In the genomic region with DNA sequence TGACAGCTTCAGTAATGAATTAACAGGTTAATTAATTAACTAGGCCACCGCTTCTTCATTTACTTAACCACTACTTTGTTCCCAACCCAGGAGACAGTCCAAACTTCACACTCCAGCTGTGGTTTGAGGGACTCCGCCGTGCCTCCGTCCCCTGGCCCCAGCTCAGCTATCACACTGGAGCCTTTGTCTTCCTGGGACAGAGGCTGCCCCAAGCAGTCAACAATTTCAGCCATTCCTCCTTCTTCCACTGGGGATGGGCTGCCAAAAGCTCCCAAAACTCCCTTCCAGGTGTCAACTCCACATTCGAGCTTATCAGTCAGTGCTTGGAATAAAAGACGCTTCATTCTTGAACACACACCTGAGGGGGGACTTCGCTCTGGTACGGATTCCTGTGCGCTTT, we compare ENCODE assay signal across 27 cellular contexts.
DNase-seq lines count a peak whose midpoint lies in the region; ATAC-seq, FAIRE-seq and TF ChIP-seq lines count a peak whose summit lies in the region.
"Had no signal": no experiment of that assay in that cellular context is flagged by ENCODE, and none has a peak within 500 bp of the region (broad histone marks: within the 10 kb centered on the region; RNA-seq: fewer than 3 reads in every experiment).

No MANE protein-coding gene starts in this region.

- no TSS peak for BruUV-seq in OCI-LY7 (replicated peaks; lab: Mats Ljungman, UMichigan)

- no peaks in the 10 kb centered on the region for H3K9me1 ChIP-seq in keratinocyte (ENCODE audit: control insufficient read depth, extremely low read depth, insufficient read depth, low read length)

- no peaks in the 10 kb centered on the region for H3K9me3 Mint-ChIP-seq in GM23338
- H3K9me3 Mint-ChIP-seq: natural killer cell treated with Interleukin-12 subunit alpha and Interleukin-12 subunit beta and Interleukin-15 and Interleukin-18, amount 100 ng/mL, for 72 hours had no signal

- H3K9me3 ChIP-seq in body of pancreas = no peaks in the 10 kb centered on the region
- H3K9me3 ChIP-seq in keratinocyte (ENCODE audit: control insufficient read depth, low read depth, low read length) = no peaks in the 10 kb centered on the region
- H3K9me3 ChIP-seq in OCI-LY7 (ENCODE audit: low read length) = no peaks in the 10 kb centered on the region
- H3K9me3 ChIP-seq: lower lobe of right lung, mucosa of descending colon, ovary, SJCRH30, tibial nerve had no signal

- H2AFZ ChIP-seq in GM23338 (no peak overlapping the region), keratinocyte (ENCODE audit: control insufficient read depth, low read length) (no peak overlapping the region), OCI-LY7 (ENCODE audit: low read length) (no peak overlapping the region)

- peaks cover 71% of the 10 kb centered on the region for H3K4me1 Mint-ChIP-seq in GM23338
- H3K4me1 Mint-ChIP-seq: B cell, T-cell had no signal

- H3K27ac Mint-ChIP-seq in GM23338 = no peak overlapping the region
- H3K27ac Mint-ChIP-seq: B cell; natural killer cell treated with Interleukin-12 subunit alpha and Interleukin-12 subunit beta and Interleukin-15 and Interleukin-18, amount 100 ng/mL, for 72 hours; T-cell had no signal

- H3K4me2 ChIP-seq in GM23338 (no peak overlapping the region), keratinocyte (ENCODE audit: control insufficient read depth, extremely low read depth, insufficient read depth, low read depth, low read length) (peak overlapping the region; percentile 49), OCI-LY7 (ENCODE audit: low read length) (no peak overlapping the region)

- H3K79me2 ChIP-seq in GM23338 (replicated peaks; ENCODE audit: insufficient read depth) (peaks cover 100% of the 10 kb centered on the region), keratinocyte (ENCODE audit: control insufficient read depth, insufficient read depth, low read length) (peaks cover 2% of the 10 kb centered on the region), OCI-LY7 (ENCODE audit: insufficient read depth, low read depth, low read length) (no peaks in the 10 kb centered on the region)

- no peak overlapping the region for H3K4me3 Mint-ChIP-seq in GM23338
- H3K4me3 Mint-ChIP-seq: B cell; natural killer cell treated with Interleukin-12 subunit alpha and Interleukin-12 subunit beta and Interleukin-15 and Interleukin-18, amount 100 ng/mL, for 72 hours; T-cell had no signal

- H3K27ac ChIP-seq in GM23338 (ENCODE audit: low read depth) (no peak overlapping the region), body of pancreas (peak overlapping the region in 3 of 4 donors; percentile 54 to 79 (median 59)), keratinocyte (ENCODE audit: control insufficient read depth, insufficient read depth, low read length) (no peak overlapping the region), OCI-LY7 (ENCODE audit: low read depth, low read length, poor library complexity, severe bottlenecking) (no peak overlapping the region)
- H3K27ac ChIP-seq: cardiac muscle cell, lower lobe of right lung, ovary, SJCRH30, tibial nerve had no signal

- dilution Hi-C loops in keratinocyte (cut with MboI; ENCODE audit: extremely low pct_ligation_motif_present, low sequenced_read_pairs) = no loop called here

- peak; percentile 27 for ATAC-seq in GM23338
- ATAC-seq in body of pancreas = no peak
- ATAC-seq in sciatic nerve = peak; percentile 78
- no peak for ATAC-seq in left lobe of liver
- ATAC-seq: lower lobe of right lung, mucosa of descending colon, T-cell had no signal

- POLR2A ChIA-PET in OCI-LY7 (lab: Charles Lee) = no interaction called here

- CTCF ChIA-PET in OCI-LY7 (lab: Charles Lee; ENCODE audit: unreplicated experiment) = no interaction called here

- TF ChIP-seq POLR2A in body of pancreas (IDR thresholded peaks at IDR 0.05) = no peak

- H3K36me3 ChIP-seq in GM23338 (ENCODE audit: insufficient read depth) (0 out of 2 replicates have a peak, but pooled peaks cover 7% of the 10 kb centered on the region), body of pancreas (replicated peaks in 1 of 2; ENCODE audit: insufficient read depth in 1 of 2, low read depth in 2 of 2) (no peaks in the 10 kb centered on the region), keratinocyte (ENCODE audit: control insufficient read depth in 2 of 2, extremely low read depth in 1 of 2, insufficient read depth in 2 of 2, low read length in 2 of 2) (peaks cover 3 to 4% of the 10 kb centered on the region in 2 experiments), OCI-LY7 (ENCODE audit: insufficient read depth, low read length) (no peaks in the 10 kb centered on the region)
- H3K36me3 ChIP-seq: ovary, SJCRH30, tibial nerve had no signal

- H3K9me2 ChIP-seq in GM23338 (ENCODE audit: insufficient read depth) (0 out of 2 replicates have a peak, but pooled peaks cover 3% of the 10 kb centered on the region), OCI-LY7 (ENCODE audit: insufficient read depth, low read length) (no peaks in the 10 kb centered on the region)

- FAIRE-seq in keratinocyte (lab: Jason Lieb, UNC) = peak; percentile 32

- H3K4me3 ChIP-seq in GM23338 = no peak overlapping the region
- H3K4me3 ChIP-seq in body of pancreas = no peak overlapping the region
- no peak overlapping the region for H3K4me3 ChIP-seq in keratinocyte (ENCODE audit: control insufficient read depth in 2 of 3, extremely low read depth in 1 of 3, insufficient read depth in 2 of 3, low read depth in 1 of 3, low read length in 3 of 3)
- H3K4me3 ChIP-seq in OCI-LY7 (ENCODE audit: low read depth, low read length, poor library complexity, severe bottlenecking) = no peak overlapping the region
- H3K4me3 ChIP-seq: cardiac muscle cell, lower lobe of right lung, mucosa of descending colon, ovary, SJCRH30, tibial nerve had no signal

- 0 out of 2 replicates have a peak, but pooled peaks cover 6% of the 10 kb centered on the region for H3F3A ChIP-seq in GM23338 (replicated peaks; ENCODE audit: low read depth)

- H3K36me3 Mint-ChIP-seq in GM23338 (ENCODE audit: low read depth) = peaks cover 62% of the 10 kb centered on the region
- H3K36me3 Mint-ChIP-seq: natural killer cell treated with Interleukin-12 subunit alpha and Interleukin-12 subunit beta and Interleukin-15 and Interleukin-18, amount 100 ng/mL, for 72 hours; T-cell had no signal

- DNase-seq in GM23338 (ENCODE audit: low spot score) (no peak), body of pancreas (no peak), keratinocyte (ENCODE audit: low read depth, low spot score) (no peak), sciatic nerve (ENCODE audit: low spot score) (no peak), left lobe of liver (ENCODE audit: low spot score) (no peak), OCI-LY7 (ENCODE audit: low spot score) (no peak)
- no peak for DNase-seq in stimulated activated CD4-positive, alpha-beta T cell treated with anti-CD3 and anti-CD28 coated beads, Interleukin-15, amount 100 ng/mL, for 24 hours
- no peak for DNase-seq in activated T-cell treated with anti-CD3 and anti-CD28 coated beads, Interleukin-2, amount 50 U/mL, for 48 hours
- DNase-seq: activated CD4-positive, alpha-beta T cell treated with anti-CD3 and anti-CD28 coated beads, Interleukin-2, amount 50 U/mL, for 4 hours; activated naive CD4-positive, alpha-beta T cell treated with Interleukin-2 at 50 U/mL for 16 hours; DMS153; H7; KBM-7; lower lobe of right lung; MM.1S; mucosa of descending colon; NCI-H1417 treated with DMSO at 0.1 percent for 48 hours; NCI-H2081; NCI-H2227 treated with DMSO at 0.1 percent for 48 hours; ovary; stimulated activated naive CD4-positive, alpha-beta T cell treated with Interleukin-2 at 50 U/mL for 16 hours; T-cell had no signal

- H4K20me1 ChIP-seq in GM23338 (replicated peaks; ENCODE audit: insufficient read depth) (peaks cover 38% of the 10 kb centered on the region), keratinocyte (ENCODE audit: control insufficient read depth, extremely low read depth, insufficient read depth, low read length) (no peaks in the 10 kb centered on the region), OCI-LY7 (ENCODE audit: insufficient read depth, low read length) (no peaks in the 10 kb centered on the region)

- H3K4me1 ChIP-seq in GM23338 (ENCODE audit: insufficient read depth) (peaks cover 44% of the 10 kb centered on the region), body of pancreas (peaks cover 43% of the 10 kb centered on the region), keratinocyte (ENCODE audit: control insufficient read depth, extremely low read depth, insufficient read depth, low read length) (peaks cover 22% of the 10 kb centered on the region), OCI-LY7 (ENCODE audit: insufficient read depth, low read length, poor library complexity, severe bottlenecking) (no peaks in the 10 kb centered on the region)
- H3K4me1 ChIP-seq: lower lobe of right lung, SJCRH30, tibial nerve had no signal

- intact Hi-C loops in body of pancreas (cut with DNase I) (no loop called here), sciatic nerve (cut with DNase I) (no loop called here), OCI-LY7 (cut with micrococcal nuclease; ENCODE audit: unreplicated experiment) (no loop called here)

- peaks cover 3% of the 10 kb centered on the region for H3K27me3 Mint-ChIP-seq in GM23338 (ENCODE audit: insufficient read depth, low read depth, poor library complexity)
- H3K27me3 Mint-ChIP-seq: B cell, T-cell had no signal

- WGBS in body of pancreas, 2 donors = 40 to 66% methylated on average over 4 to 9 of the region's 9 CpGs

- no peaks in the 10 kb centered on the region for H3K27me3 ChIP-seq in GM23338 (ENCODE audit: insufficient read depth)
- H3K27me3 ChIP-seq in body of pancreas = no peaks in the 10 kb centered on the region
- no peaks in the 10 kb centered on the region for H3K27me3 ChIP-seq in keratinocyte (ENCODE audit: control insufficient read depth, extremely low read depth, insufficient read depth, low read length)
- H3K27me3 ChIP-seq: cardiac muscle cell, ovary, SJCRH30 had no signal

- TF ChIP-seq CTCF in GM23338 (conservative IDR thresholded peaks at IDR 0.05; ENCODE audit: low read depth in 2 of 2) (no peak), body of pancreas (IDR thresholded peaks at IDR 0.05) (no peak), keratinocyte (optimal IDR thresholded peaks at IDR 0.05 in 1 of 3, IDR thresholded peaks at IDR 0.05 in 1 of 3, conservative IDR thresholded peaks at IDR 0.05 in 1 of 3; ENCODE audit: extremely low read depth in 1 of 3, insufficient read depth in 2 of 3, low read length in 3 of 3) (no peak), OCI-LY7 (conservative IDR thresholded peaks at IDR 0.05; ENCODE audit: low read length) (no peak)

- H3K9ac ChIP-seq in keratinocyte (ENCODE audit: control insufficient read depth, extremely low read depth, insufficient read depth, low read length) = no peak overlapping the region

TF ChIP-seq in GM23338, 12 proteins besides CTCF, POLR2A, EP300 and RAD21 (continues in another document):
- TF ChIP-seq ZNF331 (CRISPR knock-in tag; IDR thresholded peaks at IDR 0.05; ENCODE audit: low read depth) (no peak), NANOG (IDR thresholded peaks at IDR 0.05; ENCODE audit: borderline replicate concordance) (no peak), EZH2phosphoT487 (IDR thresholded peaks at IDR 0.05; ENCODE audit: unreplicated experiment) (no peak), JUNB (IDR thresholded peaks at IDR 0.05; ENCODE audit: unreplicated experiment) (no peak)

Comparison
In these comparisons a context has a peak if more than half of its experiments do, and no peak if none do; other contexts are left out.
1. ATAC-seq: peak in GM23338 (single experiment) and sciatic nerve (single experiment); none in body of pancreas (single experiment) and left lobe of liver (single experiment).
2. H3K27ac ChIP-seq: peak in body of pancreas (3 of 4); none in GM23338 (single experiment), keratinocyte (single experiment) and OCI-LY7 (single experiment).